18 cellular contexts compared by ENCODE assay signal in the genomic region with DNA sequence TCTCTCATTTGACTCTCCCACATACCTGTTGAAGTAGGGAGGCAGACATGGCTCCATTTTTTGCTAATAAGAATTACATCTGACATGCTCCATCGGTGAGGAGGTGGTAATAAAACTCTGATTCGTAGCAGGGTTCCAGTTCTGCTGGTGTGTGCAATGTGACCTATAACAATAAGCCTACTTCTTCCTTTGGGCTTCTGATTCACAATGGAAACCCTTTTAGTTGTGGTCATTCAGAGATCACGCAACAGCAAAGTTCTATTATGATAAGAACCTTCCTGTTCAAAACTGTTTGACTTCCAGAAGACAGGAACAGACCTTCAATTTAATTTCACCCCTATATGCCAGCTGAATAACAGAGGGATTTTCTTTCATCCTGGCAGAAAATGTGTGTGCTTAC.
"Had no signal": no experiment of that assay in that cellular context is flagged by ENCODE, and none has a peak within 500 bp of the region (broad histone marks: within the 10 kb centered on the region; RNA-seq: fewer than 3 reads in every experiment).

No MANE protein-coding gene starts in this region.

- ATAC-seq: gastroesophageal sphincter, left cardiac atrium had no signal

- H3K4me3 Mint-ChIP-seq: activated naive CD4-positive, alpha-beta T cell treated with anti-CD3 and anti-CD28 coated beads, Interleukin-2, amount 10 ng/mL, durations not matched to agents 7 days and 5 days; nephron had no signal

- H3K9me3 Mint-ChIP-seq: activated naive CD4-positive, alpha-beta T cell treated with anti-CD3 and anti-CD28 coated beads, Interleukin-2, amount 10 ng/mL, durations not matched to agents 7 days and 5 days; nephron had no signal

- H3K27me3 Mint-ChIP-seq: activated naive CD4-positive, alpha-beta T cell treated with anti-CD3 and anti-CD28 coated beads, Interleukin-2, amount 10 ng/mL, durations not matched to agents 7 days and 5 days had no signal

- DNase-seq: activated CD4-positive, alpha-beta T cell treated with anti-CD3 and anti-CD28 coated beads, Interleukin-2, amount 50 U/mL, for 48 hours; activated CD4-positive, CD25-positive, alpha-beta regulatory T cell treated with anti-CD3 and anti-CD28 coated beads, Interleukin-2, amount 50 U/mL, for 72 hours; activated effector memory CD4-positive, alpha-beta T cell treated with anti-CD3 and anti-CD28 coated beads, Interleukin-2, amount 50 U/mL, for 16 hours; activated naive CD4-positive, alpha-beta T cell treated with anti-CD3 and anti-CD28 coated beads, Interleukin-2, amount 10 ng/mL, durations not matched to agents 7 days and 5 days; activated T-cell treated with anti-CD3 and anti-CD28 coated beads for 4 hours; adrenal gland; brain microvascular endothelial cell; central memory CD4-positive, alpha-beta T cell; head of caudate nucleus; islet precursor cell; left cardiac atrium; mesenchymal stem cell; ovary; stimulated activated CD4-positive, alpha-beta T cell treated with anti-CD3 and anti-CD28 coated beads, Interleukin-2, amount 100 ng/mL, for 48 hours; stimulated activated naive CD4-positive, alpha-beta T cell treated with Interleukin-2 at 50 U/mL for 16 hours; T1000 had no signal

- H3K27ac Mint-ChIP-seq: activated naive CD4-positive, alpha-beta T cell treated with anti-CD3 and anti-CD28 coated beads, Interleukin-2, amount 10 ng/mL, durations not matched to agents 7 days and 5 days; nephron had no signal

- H3K4me1 Mint-ChIP-seq: activated naive CD4-positive, alpha-beta T cell treated with anti-CD3 and anti-CD28 coated beads, Interleukin-2, amount 10 ng/mL, durations not matched to agents 7 days and 5 days; nephron had no signal
